Comparison of ENCODE assay signal across 18 cellular contexts in genomic region chr13:104491951-104492350, GRCh38.
DNase-seq lines count a peak whose midpoint lies in the region; ATAC-seq lines count a peak whose summit lies in the region.
"Had no signal": no experiment of that assay in that cellular context is flagged by ENCODE, and none has a peak within 500 bp of the region (broad histone marks: within the 10 kb centered on the region; RNA-seq: fewer than 3 reads in every experiment).

No MANE protein-coding gene starts in this region.

- no peak for ATAC-seq in HG03135 (IDR thresholded peaks at IDR 0.05; ENCODE audit: unreplicated experiment)
- ATAC-seq: GM12878 had no signal

- DNase-seq in NCI-H446 treated with DMSO at 0.1 percent for 48 hours (lab: John Stamatoyannopoulos, UW) = peak; percentile 7
- DNase-seq in NCI-H446 (lab: John Stamatoyannopoulos, UW) = no peak
- DNase-seq in NCI-H526 (lab: John Stamatoyannopoulos, UW) = peak; percentile 85 to 93
- DNase-seq in pons (ENCODE audit: low spot score) = peak; percentile 61
- DNase-seq in iPS-NIHi11 (ENCODE audit: low spot score) = no peak
- no peak for DNase-seq in stimulated activated CD4-positive, alpha-beta T cell treated with anti-CD3 and anti-CD28 coated beads, Interleukin-2, amount 100 ng/mL, for 24 hours
- DNase-seq: BE2C; CD4-positive, alpha-beta T cell; CD8-positive, alpha-beta memory T cell; DMS 273 treated with DMSO at 0.1 percent for 48 hours; DMS79; EL; GDM1; GM23248; H7; HCEC 1CT had no signal

Comparison
In these comparisons a context has a peak if more than half of its experiments do, and no peak if none do; other contexts are left out.
1. DNase-seq: peak in NCI-H446 treated with DMSO at 0.1 percent for 48 hours (single experiment), NCI-H526 (2 of 2) and pons (single experiment); none in NCI-H446 (0 of 2), iPS-NIHi11 (single experiment) and stimulated activated CD4-positive, alpha-beta T cell treated with anti-CD3 and anti-CD28 coated beads, Interleukin-2, amount 100 ng/mL, for 24 hours (0 of 2).